8 cellular contexts compared by ENCODE assay signal in the genomic region with DNA sequence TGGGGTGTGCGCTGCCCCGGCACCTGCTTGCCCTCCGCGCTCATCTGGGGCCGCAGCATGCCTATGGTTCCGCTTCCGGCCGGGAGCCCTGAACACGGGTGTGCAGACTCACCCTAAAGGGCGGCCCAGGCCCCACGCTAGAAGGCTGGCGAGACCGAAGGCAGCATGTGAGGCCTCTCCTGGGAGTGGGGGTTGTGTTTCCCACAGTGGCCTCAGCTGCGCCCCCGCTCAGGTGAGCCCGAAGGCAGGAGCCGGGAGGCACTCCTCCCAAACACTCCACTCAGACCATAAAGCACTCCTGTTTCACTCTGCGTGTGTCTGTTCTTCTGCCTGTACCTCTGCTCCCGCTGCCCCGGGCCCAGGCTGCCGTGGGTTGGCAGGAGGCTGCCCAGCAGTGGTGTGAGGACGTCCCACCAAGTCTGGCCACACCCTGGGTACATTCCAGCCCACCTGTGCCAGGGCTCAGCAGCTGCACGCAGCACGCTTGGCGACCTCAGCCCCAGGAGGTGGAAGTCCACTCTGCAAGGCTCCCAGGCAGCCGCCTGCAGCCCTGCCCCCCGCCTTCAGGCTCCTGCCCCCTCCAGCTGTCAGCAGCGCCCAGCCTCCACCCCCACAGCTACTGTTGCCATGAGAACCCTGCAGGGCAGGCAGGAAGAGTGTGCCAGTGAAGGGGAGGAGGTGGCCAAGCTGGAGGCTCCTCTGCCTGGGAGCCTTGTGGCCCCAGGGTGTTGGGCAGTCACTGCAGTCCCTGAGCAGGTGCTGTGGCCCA. TPM values are rescaled to one million over a fixed set of nuclear protein-coding genes. Genes with fewer than 3 reads are reported as not detected.
A peak's percentile ranks its signal among the peaks of the same experiment; 100 is the strongest.
DNase-seq lines count a peak whose midpoint lies in the region; ATAC-seq and TF ChIP-seq lines count a peak whose summit lies in the region.

No MANE protein-coding gene starts in this region.

- H3K36me3 ChIP-seq in HEK293 (ENCODE audit: control insufficient read depth in 2 of 2, insufficient read depth in 1 of 2, low read length in 2 of 2): peaks cover 0 to 34% of the 10 kb centered on the region in 2 experiments; a peak in 2 of 3 replicates

- no peak overlapping the region for H3K4me3 ChIP-seq in HEK293 (ENCODE audit: low read depth, low read length)

- CTCF ChIA-PET in HEK293 (lab: Yijun Ruan, JAX) (interaction anchor here (0.5 to 3.6 kb wide), 11 partner anchors 10 to 535 kb away, joined by 3 to 27 read pairs (median 3); no protein-coding TSS in a partner anchor), T-cell (lab: Charles Lee) (no interaction called here)
- CTCF ChIA-PET in activated CD4-positive, alpha-beta memory T cell treated with anti-CD3 and anti-CD28 coated beads for 36 hours (lab: Charles Lee): interaction anchor here (0.7 to 4.3 kb wide), 11 partner anchors 9 to 206 kb away, joined by 3 to 56 read pairs (median 8); a partner anchor contains a TSS

- POLR2A ChIA-PET in HEK293 (lab: Yijun Ruan, JAX) (interaction anchor here (0.5 to 3.7 kb wide), 8 partner anchors 21 to 382 kb away, joined by 3 to 17 read pairs (median 4); a partner anchor contains a TSS), T-cell (lab: Charles Lee) (no interaction called here)
- POLR2A ChIA-PET in activated CD4-positive, alpha-beta memory T cell treated with anti-CD3 and anti-CD28 coated beads for 36 hours (lab: Charles Lee): no interaction called here

- TF ChIP-seq CTCF in HEK293 (tag by site-specific recombination; IDR thresholded peaks at IDR 0.05): no peak

- H3K4me1 ChIP-seq in HEK293 (ENCODE audit: control insufficient read depth, insufficient read depth, low read length): 0 out of 2 replicates have a peak, but pooled peaks cover 5% of the 10 kb centered on the region

- DNase-seq in NCI-H446 treated with DMSO at 0.1 percent for 48 hours (lab: John Stamatoyannopoulos, UW) (peak; percentile 18), caudate nucleus (lab: John Stamatoyannopoulos, UW) (peak in 59 of 61 donors; percentile 21 to 88 (median 70)), myocyte (ENCODE audit: low read depth) (peak; percentile 93), T-cell (no peak), dedifferentiated amniotic fluid mesenchymal stem cell (ENCODE audit: extremely low spot score) (no peak)
- no peak for DNase-seq in activated CD4-positive, alpha-beta memory T cell treated with anti-CD3 and anti-CD28 coated beads for 36 hours
- no peak for DNase-seq in activated naive CD8-positive, alpha-beta T cell treated with anti-CD3 and anti-CD28 coated beads for 36 hours

- peaks cover 5% of the 10 kb centered on the region for H3K27me3 Mint-ChIP-seq in activated CD4-positive, alpha-beta memory T cell treated with anti-CD3 and anti-CD28 coated beads for 36 hours
- peaks cover 9% of the 10 kb centered on the region for H3K27me3 Mint-ChIP-seq in activated naive CD8-positive, alpha-beta T cell treated with anti-CD3 and anti-CD28 coated beads for 36 hours
- H3K27me3 Mint-ChIP-seq in T-cell: peaks cover 0 to 9% of the 10 kb centered on the region in 2 donors

- H3K9me3 Mint-ChIP-seq in activated CD4-positive, alpha-beta memory T cell treated with anti-CD3 and anti-CD28 coated beads for 36 hours: no peaks in the 10 kb centered on the region
- H3K9me3 Mint-ChIP-seq in activated naive CD8-positive, alpha-beta T cell treated with anti-CD3 and anti-CD28 coated beads for 36 hours: no peaks in the 10 kb centered on the region
- no peaks in the 10 kb centered on the region for H3K9me3 Mint-ChIP-seq in T-cell

- intact Hi-C loops in activated CD4-positive, alpha-beta memory T cell treated with anti-CD3 and anti-CD28 coated beads for 36 hours (cut with micrococcal nuclease): loop anchor here (5.0 kb wide), 1 partner anchor 34 kb away; a partner anchor contains a TSS

- no peak overlapping the region for H3K4me3 Mint-ChIP-seq in activated CD4-positive, alpha-beta memory T cell treated with anti-CD3 and anti-CD28 coated beads for 36 hours
- no peak overlapping the region for H3K4me3 Mint-ChIP-seq in activated naive CD8-positive, alpha-beta T cell treated with anti-CD3 and anti-CD28 coated beads for 36 hours
- peak overlapping the region in 1 of 3 donors; percentile 83 for H3K4me3 Mint-ChIP-seq in T-cell

- ATAC-seq in T-cell (replicated peaks in 1 of 4): no peak

- H3K27ac ChIP-seq in HEK293 (ENCODE audit: extremely low read depth, low read depth, low read length) (peak overlapping the region; percentile 22; the same call in 1 of the 2 replicates), caudate nucleus (ENCODE audit: low read depth, low read length) (peak overlapping the region; percentile 87)

- peaks cover 5% of the 10 kb centered on the region for H3K36me3 Mint-ChIP-seq in activated CD4-positive, alpha-beta memory T cell treated with anti-CD3 and anti-CD28 coated beads for 36 hours
- peaks cover 6% of the 10 kb centered on the region for H3K36me3 Mint-ChIP-seq in activated naive CD8-positive, alpha-beta T cell treated with anti-CD3 and anti-CD28 coated beads for 36 hours
- H3K36me3 Mint-ChIP-seq in T-cell: no peaks in the 10 kb centered on the region

- no peak overlapping the region for H3K27ac Mint-ChIP-seq in activated CD4-positive, alpha-beta memory T cell treated with anti-CD3 and anti-CD28 coated beads for 36 hours
- H3K27ac Mint-ChIP-seq in activated naive CD8-positive, alpha-beta T cell treated with anti-CD3 and anti-CD28 coated beads for 36 hours: no peak overlapping the region
- no peak overlapping the region for H3K27ac Mint-ChIP-seq in T-cell

- H3K4me1 Mint-ChIP-seq in activated CD4-positive, alpha-beta memory T cell treated with anti-CD3 and anti-CD28 coated beads for 36 hours (ENCODE audit: low read depth): peaks cover 15% of the 10 kb centered on the region
- peaks cover 7% of the 10 kb centered on the region for H3K4me1 Mint-ChIP-seq in activated naive CD8-positive, alpha-beta T cell treated with anti-CD3 and anti-CD28 coated beads for 36 hours
- H3K4me1 Mint-ChIP-seq in T-cell: peaks cover 0 to 17% (median 11%) of the 10 kb centered on the region in 3 donors

- no peaks in the 10 kb centered on the region for H3K9me3 ChIP-seq in HEK293 (ENCODE audit: control insufficient read depth, insufficient read depth, low read depth, low read length)

TF ChIP-seq in HEK293, 187 proteins besides CTCF, POLR2A, EP300 and RAD21 (continues in another document):
- TF ChIP-seq, protein P1, sequence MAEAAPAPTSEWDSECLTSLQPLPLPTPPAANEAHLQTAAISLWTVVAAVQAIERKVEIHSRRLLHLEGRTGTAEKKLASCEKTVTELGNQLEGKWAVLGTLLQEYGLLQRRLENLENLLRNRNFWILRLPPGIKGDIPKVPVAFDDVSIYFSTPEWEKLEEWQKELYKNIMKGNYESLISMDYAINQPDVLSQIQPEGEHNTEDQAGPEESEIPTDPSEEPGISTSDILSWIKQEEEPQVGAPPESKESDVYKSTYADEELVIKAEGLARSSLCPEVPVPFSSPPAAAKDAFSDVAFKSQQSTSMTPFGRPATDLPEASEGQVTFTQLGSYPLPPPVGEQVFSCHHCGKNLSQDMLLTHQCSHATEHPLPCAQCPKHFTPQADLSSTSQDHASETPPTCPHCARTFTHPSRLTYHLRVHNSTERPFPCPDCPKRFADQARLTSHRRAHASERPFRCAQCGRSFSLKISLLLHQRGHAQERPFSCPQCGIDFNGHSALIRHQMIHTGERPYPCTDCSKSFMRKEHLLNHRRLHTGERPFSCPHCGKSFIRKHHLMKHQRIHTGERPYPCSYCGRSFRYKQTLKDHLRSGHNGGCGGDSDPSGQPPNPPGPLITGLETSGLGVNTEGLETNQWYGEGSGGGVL (tag by site-specific recombination; IDR thresholded peaks at IDR 0.05): peak; percentile 58; the same call in 1 of the 2 replicates
- TF ChIP-seq ZNF341 (tag by site-specific recombination; IDR thresholded peaks at IDR 0.05; ENCODE audit: low read depth): peak; percentile 76
- TF ChIP-seq, protein P2, sequence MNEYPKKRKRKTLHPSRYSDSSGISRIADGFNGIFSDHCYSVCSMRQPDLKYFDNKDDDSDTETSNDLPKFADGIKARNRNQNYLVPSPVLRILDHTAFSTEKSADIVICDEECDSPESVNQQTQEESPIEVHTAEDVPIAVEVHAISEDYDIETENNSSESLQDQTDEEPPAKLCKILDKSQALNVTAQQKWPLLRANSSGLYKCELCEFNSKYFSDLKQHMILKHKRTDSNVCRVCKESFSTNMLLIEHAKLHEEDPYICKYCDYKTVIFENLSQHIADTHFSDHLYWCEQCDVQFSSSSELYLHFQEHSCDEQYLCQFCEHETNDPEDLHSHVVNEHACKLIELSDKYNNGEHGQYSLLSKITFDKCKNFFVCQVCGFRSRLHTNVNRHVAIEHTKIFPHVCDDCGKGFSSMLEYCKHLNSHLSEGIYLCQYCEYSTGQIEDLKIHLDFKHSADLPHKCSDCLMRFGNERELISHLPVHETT (tag by site-specific recombination; IDR thresholded peaks at IDR 0.05): 0 out of 2 replicates have a peak, but pooled peaks have one; percentile 12
- TF ChIP-seq ZNF529 (tag by site-specific recombination; IDR thresholded peaks at IDR 0.05; ENCODE audit: insufficient replicate concordance): no peak

RNA-seq across cellular contexts. Expression of a gene that starts 1.2 kb away (rescaled TPM):
- total RNA-seq in myocyte (2.7 and 6.5 TPM in 2 replicates), T-cell (1 to 10 TPM; 2.1 to 7.5 (median 5.1) TPM)
- 8.1 TPM for polyA plus RNA-seq in myocyte (2012)
- 1 to 10 TPM; 3.8 to 4.2 TPM for total RNA-seq in activated CD4-positive, alpha-beta memory T cell treated with anti-CD3 and anti-CD28 coated beads for 36 hours
- total RNA-seq in activated naive CD8-positive, alpha-beta T cell treated with anti-CD3 and anti-CD28 coated beads for 36 hours: 1 to 10 TPM; 2.8 to 3.1 TPM

RNA-seq across cellular contexts. Expression of a gene that starts 8.1 kb away (rescaled TPM):
- total RNA-seq in myocyte (106 and 131 TPM in 2 replicates), T-cell (10 to 100 TPM; 23.3 to 56.8 (median 43.5) TPM)
- polyA plus RNA-seq in myocyte (2012): 326 TPM
- 10 to 100 TPM; 92.2 to 95.5 TPM for total RNA-seq in activated CD4-positive, alpha-beta memory T cell treated with anti-CD3 and anti-CD28 coated beads for 36 hours
- total RNA-seq in activated naive CD8-positive, alpha-beta T cell treated with anti-CD3 and anti-CD28 coated beads for 36 hours: 10 to 100 TPM; 93.0 to 97.8 TPM

RNA-seq across cellular contexts. Expression of a gene that starts 11.1 kb away (rescaled TPM):
- total RNA-seq in myocyte: 2.9 and 3.4 TPM in 2 replicates
- polyA plus RNA-seq in myocyte (2012): 5.0 TPM
- 10 to 100 TPM; 13.0 to 14.3 TPM for total RNA-seq in activated CD4-positive, alpha-beta memory T cell treated with anti-CD3 and anti-CD28 coated beads for 36 hours
- 10 to 100 TPM; 10.9 to 12.6 TPM for total RNA-seq in activated naive CD8-positive, alpha-beta T cell treated with anti-CD3 and anti-CD28 coated beads for 36 hours
- total RNA-seq in T-cell: 10 to 100 TPM in 1 of 5 donors, 1 to 10 TPM in 4; 3.0 to 10.7 (median 7.1) TPM

RNA-seq across cellular contexts. Expression of a gene that starts 25.0 kb away (rescaled TPM):
- total RNA-seq in myocyte (353 and 413 TPM in 2 replicates), T-cell (100 to 1,000 TPM; 236 to 314 (median 297) TPM)
- 610 TPM for polyA plus RNA-seq in myocyte (2012)
- 100 to 1,000 TPM; 302 to 311 TPM for total RNA-seq in activated CD4-positive, alpha-beta memory T cell treated with anti-CD3 and anti-CD28 coated beads for 36 hours
- total RNA-seq in activated naive CD8-positive, alpha-beta T cell treated with anti-CD3 and anti-CD28 coated beads for 36 hours: 100 to 1,000 TPM; 276 to 284 TPM

RNA-seq across cellular contexts. Expression of a gene that starts 33.3 kb away (rescaled TPM):
- 94.2 and 122 TPM in 2 replicates for total RNA-seq in myocyte
- 88.8 TPM for polyA plus RNA-seq in myocyte (2012)
- total RNA-seq in activated CD4-positive, alpha-beta memory T cell treated with anti-CD3 and anti-CD28 coated beads for 36 hours: 10 to 100 TPM; 83.4 to 85.3 TPM
- total RNA-seq in activated naive CD8-positive, alpha-beta T cell treated with anti-CD3 and anti-CD28 coated beads for 36 hours: 10 to 100 TPM; 87.0 to 88.3 TPM
- 10 to 100 TPM; 60.5 to 86.7 (median 82.8) TPM for total RNA-seq in T-cell

Comparison
In these comparisons a context has a peak if more than half of its experiments do, and no peak if none do; other contexts are left out.
1. DNase-seq: peak in NCI-H446 treated with DMSO at 0.1 percent for 48 hours (single experiment), caudate nucleus (59 of 61) and myocyte (single experiment); none in activated CD4-positive, alpha-beta memory T cell treated with anti-CD3 and anti-CD28 coated beads for 36 hours (single experiment), activated naive CD8-positive, alpha-beta T cell treated with anti-CD3 and anti-CD28 coated beads for 36 hours (single experiment), T-cell (0 of 34) and dedifferentiated amniotic fluid mesenchymal stem cell (single experiment).
2. CTCF ChIA-PET loops: an anchor here in HEK293 (0.5 to 3.6 kb wide) and activated CD4-positive, alpha-beta memory T cell treated with anti-CD3 and anti-CD28 coated beads for 36 hours (0.7 to 4.3 kb wide); none called in T-cell.